Comparison of ENCODE assay signal across 28 cellular contexts in the genomic region with DNA sequence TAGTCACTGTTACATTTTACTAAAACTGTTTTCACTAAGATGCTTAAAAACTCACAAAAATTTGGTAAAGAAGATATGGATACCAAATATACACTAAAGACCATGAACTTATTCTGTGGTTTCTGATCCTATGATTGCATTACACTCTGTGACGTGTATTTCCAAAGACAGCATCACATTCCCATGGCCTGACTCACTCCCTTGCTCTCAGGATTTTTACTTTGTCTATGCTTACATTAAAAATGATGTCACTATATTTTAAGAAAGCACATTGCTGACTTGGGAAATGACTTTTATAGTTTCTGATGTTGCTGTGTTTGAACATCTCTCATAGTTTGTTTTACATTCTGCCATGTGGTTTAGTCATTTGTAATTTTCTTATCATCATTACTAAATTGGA.
DNase-seq lines count a peak whose midpoint lies in the region; ATAC-seq, FAIRE-seq and TF ChIP-seq lines count a peak whose summit lies in the region.
"Had no signal": no experiment of that assay in that cellular context is flagged by ENCODE, and none has a peak within 500 bp of the region (broad histone marks: within the 10 kb centered on the region; RNA-seq: fewer than 3 reads in every experiment).

No MANE protein-coding gene starts in this region.

- TF ChIP-seq CTCF in A549 (IDR thresholded peaks at IDR 0.05) = no peak
- no peak for TF ChIP-seq CTCF in bronchial epithelial cell (IDR thresholded peaks at IDR 0.05; ENCODE audit: insufficient read depth, low read length, severe bottlenecking)
- TF ChIP-seq CTCF in prostate gland (IDR thresholded peaks at IDR 0.05) = no peak

- H3K36me3 ChIP-seq in bronchial epithelial cell (ENCODE audit: control insufficient read depth, insufficient read depth, low read length) (no peaks in the 10 kb centered on the region), prostate gland (no peaks in the 10 kb centered on the region)
- H3K36me3 ChIP-seq: adrenal gland, gastroesophageal sphincter, left lung, neural progenitor cell had no signal

- CTCF ChIA-PET in A549 (lab: Yijun Ruan, JAX) = no interaction called here

- DNase-seq in A549 (ENCODE audit: low read depth in 1 of 2, low spot score in 1 of 2) (no peak), M059J (ENCODE audit: low read depth) (peak; percentile 2), bronchial epithelial cell (ENCODE audit: low read depth) (peak; percentile 53), foreskin melanocyte (peak; percentile 0), prostate gland (ENCODE audit: low spot score) (no peak), iPS-NIHi7 (ENCODE audit: extremely low spot score) (no peak), HuH-7 (ENCODE audit: low spot score) (no peak)
- no peak for DNase-seq in stimulated activated naive CD8-positive, alpha-beta T cell treated with anti-CD3 and anti-CD28 coated beads, Interleukin-15, amount 100 ng/mL, for 72 hours
- DNase-seq: ACHN; activated CD8-positive, alpha-beta memory T cell treated with anti-CD3 and anti-CD28 coated beads, Interleukin-2, amount 50 U/mL, for 48 hours; activated gamma-delta T cell; adrenal gland; DMS 273 treated with DMSO at 0.1 percent for 48 hours; endodermal cell; HCEC 1CT; left lung; mucosa of descending colon; NCI-H1092; NCI-H510A; stimulated activated CD8-positive, alpha-beta memory T cell treated with anti-CD3 and anti-CD28 coated beads, Interleukin-4, amount 100 ng/mL, for 48 hours had no signal

- WGBS in A549 (ENCODE audit: missing lambda C conversion rate) = 0% methylated on average over 1 of the region's 1 CpG
- WGBS in prostate gland = 20% methylated on average over 1 of the region's 1 CpG

- POLR2A ChIA-PET in A549 (lab: Yijun Ruan, JAX) = no interaction called here

- no peaks in the 10 kb centered on the region for H3K9me3 Mint-ChIP-seq in stimulated activated naive CD8-positive, alpha-beta T cell treated with anti-CD3 and anti-CD28 coated beads, Interleukin-15, amount 100 ng/mL, for 72 hours

- no peaks in the 10 kb centered on the region for H3K4me1 Mint-ChIP-seq in stimulated activated naive CD8-positive, alpha-beta T cell treated with anti-CD3 and anti-CD28 coated beads, Interleukin-15, amount 100 ng/mL, for 72 hours
- H3K4me1 Mint-ChIP-seq: endodermal cell, neural progenitor cell had no signal

- intact Hi-C loops in prostate gland (cut with DNase I) = no loop called here

- H3K27ac ChIP-seq in A549 = no peak overlapping the region
- H3K27ac ChIP-seq in prostate gland = no peak overlapping the region
- H3K27ac ChIP-seq: adrenal gland, C4-2B, gastroesophageal sphincter, left lung, neural progenitor cell, RWPE1, VCaP had no signal

- TF ChIP-seq POLR2A in A549 (IDR thresholded peaks at IDR 0.05; ENCODE audit: low read length) (no peak), prostate gland (IDR thresholded peaks at IDR 0.05) (no peak)

- H3K9me3 ChIP-seq in A549 (no peaks in the 10 kb centered on the region), prostate gland (no peaks in the 10 kb centered on the region)
- H3K9me3 ChIP-seq: adrenal gland, gastroesophageal sphincter, left lung had no signal

- no peak overlapping the region for H3K4me3 ChIP-seq in A549
- H3K4me3 ChIP-seq in bronchial epithelial cell (ENCODE audit: low read depth, low read length) = no peak overlapping the region
- H3K4me3 ChIP-seq in prostate gland = no peak overlapping the region
- H3K4me3 ChIP-seq: adrenal gland, gastroesophageal sphincter, K562, left lung, mucosa of descending colon, neural progenitor cell had no signal

- no peak for TF ChIP-seq EP300 in A549 (IDR thresholded peaks at IDR 0.05)

- H3K27ac Mint-ChIP-seq in stimulated activated naive CD8-positive, alpha-beta T cell treated with anti-CD3 and anti-CD28 coated beads, Interleukin-15, amount 100 ng/mL, for 72 hours = no peak overlapping the region
- H3K27ac Mint-ChIP-seq: endodermal cell, neural progenitor cell had no signal

- peak; percentile 80 for FAIRE-seq in A549 (lab: Jason Lieb, UNC)
- FAIRE-seq in bronchial epithelial cell (lab: Jason Lieb, UNC) = no peak
- FAIRE-seq: G401.6, GM19239, K562 had no signal

- no peak for ATAC-seq in A549
- ATAC-seq in stimulated activated naive CD8-positive, alpha-beta T cell treated with anti-CD3 and anti-CD28 coated beads, Interleukin-15, amount 100 ng/mL, for 72 hours = no peak
- ATAC-seq: gastroesophageal sphincter, K562, left lung, mucosa of descending colon had no signal

- no peaks in the 10 kb centered on the region for H3K27me3 Mint-ChIP-seq in stimulated activated naive CD8-positive, alpha-beta T cell treated with anti-CD3 and anti-CD28 coated beads, Interleukin-15, amount 100 ng/mL, for 72 hours

- no peak overlapping the region for H3K4me2 ChIP-seq in A549
- H3K4me2 ChIP-seq: neural progenitor cell had no signal

- no peak for TF ChIP-seq RAD21 in A549 (conservative IDR thresholded peaks at IDR 0.05 in 1 of 2, IDR thresholded peaks at IDR 0.05 in 1 of 2)

- H3K27me3 ChIP-seq in bronchial epithelial cell (ENCODE audit: control insufficient read depth, insufficient read depth, low read length) (no peaks in the 10 kb centered on the region), prostate gland (replicated peaks; ENCODE audit: insufficient read depth) (no peaks in the 10 kb centered on the region)
- H3K27me3 ChIP-seq: gastroesophageal sphincter, left lung, neural progenitor cell had no signal

- H3K4me1 ChIP-seq in A549 (no peaks in the 10 kb centered on the region), prostate gland (replicated peaks) (no peaks in the 10 kb centered on the region)
- H3K4me1 ChIP-seq: adrenal gland, gastroesophageal sphincter, left lung, neural progenitor cell had no signal

- H3K4me3 Mint-ChIP-seq in stimulated activated naive CD8-positive, alpha-beta T cell treated with anti-CD3 and anti-CD28 coated beads, Interleukin-15, amount 100 ng/mL, for 72 hours = no peak overlapping the region
- H3K4me3 Mint-ChIP-seq: endodermal cell, neural progenitor cell had no signal

TF ChIP-seq in A549, 52 proteins besides CTCF, POLR2A, EP300 and RAD21:
- TF ChIP-seq ATOH8 (CRISPR knock-in tag; IDR thresholded peaks at IDR 0.05; ENCODE audit: low read depth) = no peak
- no peak for TF ChIP-seq ZSCAN20 (CRISPR knock-in tag; IDR thresholded peaks at IDR 0.05)
- TF ChIP-seq FOSL2 (IDR thresholded peaks at IDR 0.05) = no peak
- no peak for TF ChIP-seq FOSL2 (CRISPR knock-in tag; IDR thresholded peaks at IDR 0.05)
- TF ChIP-seq ZC3H11A (IDR thresholded peaks at IDR 0.05) = no peak
- no peak for TF ChIP-seq MAX (IDR thresholded peaks at IDR 0.05)
- no peak for TF ChIP-seq KDM5A (IDR thresholded peaks at IDR 0.05)

Comparison
In these comparisons a context has a peak if more than half of its experiments do, and no peak if none do; other contexts are left out.
1. DNase-seq: peak in M059J (single experiment), bronchial epithelial cell (single experiment) and foreskin melanocyte (single experiment); none in A549 (0 of 2), prostate gland (single experiment), iPS-NIHi7 (single experiment), HuH-7 (single experiment) and stimulated activated naive CD8-positive, alpha-beta T cell treated with anti-CD3 and anti-CD28 coated beads, Interleukin-15, amount 100 ng/mL, for 72 hours (0 of 2).